21 cellular contexts compared by ENCODE assay signal in genomic region chr15:51277085-51277484, GRCh38.
DNase-seq lines count a peak whose midpoint lies in the region; ATAC-seq, FAIRE-seq and TF ChIP-seq lines count a peak whose summit lies in the region.
"Had no signal": no experiment of that assay in that cellular context is flagged by ENCODE, and none has a peak within 500 bp of the region (broad histone marks: within the 10 kb centered on the region; RNA-seq: fewer than 3 reads in every experiment).

No MANE protein-coding gene starts in this region.

- no peak overlapping the region for H3K4me2 ChIP-seq in A549
- no peak overlapping the region for H3K4me2 ChIP-seq in K562 (ENCODE audit: insufficient read depth, low read length)
- H3K4me2 ChIP-seq: BLaER1 had no signal

- H3K9me1 ChIP-seq in K562 (ENCODE audit: control insufficient read depth, insufficient read depth, low read length), result no peaks in the 10 kb centered on the region

- POLR2A ChIA-PET in A549 (lab: Yijun Ruan, JAX), result no interaction called here
- POLR2A ChIA-PET in HEK293 (lab: Yijun Ruan, JAX), result no interaction called here
- POLR2A ChIA-PET in K562 (lab: Yijun Ruan, JAX), result no interaction called here

- no peak for ATAC-seq in A549
- ATAC-seq in K562, result no peak
- peak; percentile 86 for ATAC-seq in sciatic nerve
- ATAC-seq in HG03521 (IDR thresholded peaks at IDR 0.05; ENCODE audit: unreplicated experiment), result no peak
- ATAC-seq: CD8-positive, alpha-beta T cell; HCT116 had no signal

- H3K27ac ChIP-seq in A549, result no peak overlapping the region
- no peak overlapping the region for H3K27ac ChIP-seq in HEK293 (ENCODE audit: extremely low read depth, low read depth, low read length)
- H3K27ac ChIP-seq in K562 (ENCODE audit: extremely low read depth, low read depth, low read length), result no peak overlapping the region
- H3K27ac ChIP-seq: BLaER1, C4-2B, GM23248 had no signal

- intact Hi-C loops in K562 (cut with micrococcal nuclease) (loop anchor here (5.0 kb wide), 1 partner anchor 45 kb away; no protein-coding TSS in a partner anchor), sciatic nerve (cut with DNase I) (no loop called here)

- H2AFZ ChIP-seq in K562 (ENCODE audit: low read depth, low read length), result no peak overlapping the region
- H2AFZ ChIP-seq: GM23248 had no signal

- no peak for DNase-seq in A549 (ENCODE audit: low read depth in 1 of 2, low spot score in 1 of 2)
- no peak for DNase-seq in K562 (ENCODE audit: extremely low read depth in 1 of 4, low spot score in 3 of 4)
- no peak for DNase-seq in sciatic nerve (ENCODE audit: low spot score)
- no peak for DNase-seq in LoVo (ENCODE audit: low spot score)
- DNase-seq in amniotic stem cell (lab: John Stamatoyannopoulos, UW), result no peak
- DNase-seq: Caco-2; CD4-positive, CD25-positive, alpha-beta regulatory T cell; CD8-positive, alpha-beta T cell; DMS153; DND-41; GM23248; H9; HFFc6 had no signal

- no TSS peak for BruUV-seq in K562 (replicated peaks; lab: Mats Ljungman, UMichigan)

- H3K79me2 ChIP-seq in K562 (ENCODE audit: control insufficient read depth, insufficient read depth, low read length), result no peaks in the 10 kb centered on the region

- H3K9me3 ChIP-seq in A549 (no peaks in the 10 kb centered on the region), HEK293 (ENCODE audit: control insufficient read depth, insufficient read depth, low read depth, low read length) (no peaks in the 10 kb centered on the region), K562 (replicated peaks; ENCODE audit: control insufficient read depth, insufficient read depth, low read depth, low read length) (no peaks in the 10 kb centered on the region)
- H3K9me3 ChIP-seq: BLaER1, Caco-2 had no signal

- H4K20me1 ChIP-seq in K562 (replicated peaks; ENCODE audit: control insufficient read depth, insufficient read depth, low read length), result 0 out of 2 replicates have a peak, but pooled peaks cover 4% of the 10 kb centered on the region
- H4K20me1 ChIP-seq: BLaER1 had no signal

- FAIRE-seq in A549 (lab: Jason Lieb, UNC) (no peak), K562 (lab: Jason Lieb, UNC) (no peak)
- FAIRE-seq: G401.6, GM12892, GM19239 had no signal

- H3K4me3 ChIP-seq in A549 (no peak overlapping the region), HEK293 (ENCODE audit: low read depth, low read length) (no peak overlapping the region), K562 (no peak overlapping the region)
- H3K4me3 ChIP-seq: BLaER1, GM23248 had no signal

- TF ChIP-seq POLR2A in A549 (IDR thresholded peaks at IDR 0.05; ENCODE audit: low read length) (no peak), K562 (conservative IDR thresholded peaks at IDR 0.05) (no peak)

- TF ChIP-seq RAD21 in A549 (conservative IDR thresholded peaks at IDR 0.05 in 1 of 2, IDR thresholded peaks at IDR 0.05 in 1 of 2) (no peak), K562 (CRISPR knock-in tag; conservative IDR thresholded peaks at IDR 0.05 in 1 of 2, IDR thresholded peaks at IDR 0.05 in 1 of 2) (no peak)

- CTCF ChIA-PET in A549 (lab: Yijun Ruan, JAX) (interaction anchor here (0.9 to 2.0 kb wide), 5 partner anchors 8 to 125 kb away, joined by 3 to 8 read pairs (median 3); no protein-coding TSS in a partner anchor), HEK293 (lab: Yijun Ruan, JAX) (no interaction called here), K562 (lab: Yijun Ruan, JAX; ENCODE audit: low intra/inter-chr PET ratio) (interaction anchor here (1.2 kb wide), 1 partner anchor 113 kb away, joined by 6 read pairs; no protein-coding TSS in a partner anchor)

- in situ Hi-C loops in K562 (cut with MboI), result no loop called here

- no peak for TF ChIP-seq CTCF in A549 (IDR thresholded peaks at IDR 0.05)
- TF ChIP-seq CTCF in HEK293 (tag by site-specific recombination; IDR thresholded peaks at IDR 0.05), result no peak
- TF ChIP-seq CTCF in K562 (IDR thresholded peaks at IDR 0.05 in 2 of 3, conservative IDR thresholded peaks at IDR 0.05 in 1 of 3; ENCODE audit: insufficient read depth in 2 of 3, low read depth in 1 of 3, low read length in 3 of 3), result no peak

- H3K36me3 ChIP-seq in HEK293 (ENCODE audit: control insufficient read depth in 2 of 2, insufficient read depth in 1 of 2, low read length in 2 of 2) (no peaks in the 10 kb centered on the region), K562 (ENCODE audit: control insufficient read depth, insufficient read depth, low read length) (no peaks in the 10 kb centered on the region)
- H3K36me3 ChIP-seq: BLaER1 had no signal

- H3K4me1 ChIP-seq in A549, result no peaks in the 10 kb centered on the region
- no peaks in the 10 kb centered on the region for H3K4me1 ChIP-seq in HEK293 (ENCODE audit: control insufficient read depth, insufficient read depth, low read length)
- no peaks in the 10 kb centered on the region for H3K4me1 ChIP-seq in K562 (replicated peaks in 1 of 2; ENCODE audit: control insufficient read depth in 2 of 2, insufficient read depth in 2 of 2, low read length in 2 of 2)
- H3K4me1 ChIP-seq: Caco-2 had no signal

- H3K27me3 ChIP-seq in K562 (ENCODE audit: control insufficient read depth in 2 of 2, insufficient read depth in 2 of 2, low read length in 2 of 2), result peaks cover 13 to 24% of the 10 kb centered on the region in 2 experiments; a peak in 4 of 5 replicates
- H3K27me3 ChIP-seq: BLaER1 had no signal

- TF ChIP-seq EP300 in A549 (IDR thresholded peaks at IDR 0.05) (no peak), K562 (IDR thresholded peaks at IDR 0.05; ENCODE audit: low read length) (no peak)

- WGBS in A549 (ENCODE audit: missing lambda C conversion rate), result 66% methylated on average over 3 of the region's 3 CpGs
- 26% methylated on average over 3 of the region's 3 CpGs for WGBS in K562 (ENCODE audit: insufficient coverage, low coverage, missing lambda C conversion rate)

- no peak overlapping the region for H3K9ac ChIP-seq in K562 (ENCODE audit: insufficient read depth in 1 of 2, low read depth in 2 of 2, low read length in 2 of 2)
- H3K9ac ChIP-seq: BLaER1, GM23248 had no signal

TF ChIP-seq in A549, 52 proteins besides CTCF, POLR2A, EP300 and RAD21:
- TF ChIP-seq CEBPB (IDR thresholded peaks at IDR 0.05) (peak; percentile 61 to 66; a peak in 3 of 4 replicates), HMGXB4 (CRISPR knock-in tag; IDR thresholded peaks at IDR 0.05; ENCODE audit: borderline replicate concordance) (no peak)
TF ChIP-seq in A549: peak in this region for 1.

TF ChIP-seq in HEK293, 187 proteins besides CTCF, POLR2A, EP300 and RAD21:
- TF ChIP-seq ZNF175 (tag by site-specific recombination; IDR thresholded peaks at IDR 0.05) (no peak), PRDM6 (tag by site-specific recombination; IDR thresholded peaks at IDR 0.05) (peak; percentile 62)
TF ChIP-seq in HEK293: peak in this region for 1.

TF ChIP-seq in K562, 482 proteins besides CTCF, POLR2A, EP300 and RAD21:
- TF ChIP-seq CEBPB (tag; IDR thresholded peaks at IDR 0.05) (peak; percentile 88), RBM14 (IDR thresholded peaks at IDR 0.05; ENCODE audit: borderline replicate concordance, insufficient read depth, low read depth, low read length) (no peak), SRSF7 (optimal IDR thresholded peaks at IDR 0.05; ENCODE audit: low read depth, low read length) (no peak), PURB (CRISPR knock-in tag; IDR thresholded peaks at IDR 0.05; ENCODE audit: low read depth) (no peak), CEBPG (CRISPR knock-in tag; IDR thresholded peaks at IDR 0.05) (no peak), CEBPG (tag; conservative IDR thresholded peaks at IDR 0.05 in 1 of 2, IDR thresholded peaks at IDR 0.05 in 1 of 2) (peak; percentile 50 to 92), ZNF655 (CRISPR knock-in tag; IDR thresholded peaks at IDR 0.05) (no peak)
TF ChIP-seq in K562: peak in this region for 2.
